In the genomic region with DNA sequence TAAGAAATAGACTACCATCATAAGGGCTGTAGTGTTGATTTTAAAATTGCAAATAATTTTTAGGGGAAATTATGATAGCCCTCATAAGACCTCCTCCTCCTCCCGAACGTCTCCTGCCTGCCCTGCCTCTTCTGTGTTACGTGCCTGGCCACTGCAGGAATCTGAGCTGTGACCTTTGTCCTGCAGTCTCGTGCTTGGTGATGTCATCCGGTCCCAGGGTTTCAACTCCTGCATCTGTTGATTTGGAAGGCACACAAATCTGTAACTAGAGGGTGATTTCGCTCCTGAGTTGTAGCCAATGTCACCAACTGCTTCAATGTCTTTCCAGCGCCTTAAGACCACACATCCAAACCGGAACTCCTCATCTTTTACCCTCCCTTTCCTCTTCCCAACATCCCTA, we compare ENCODE assay signal across 1 cellular context.
TF ChIP-seq lines count a peak whose summit lies in the region.

No MANE protein-coding gene starts in this region.

TF ChIP-seq in K562, 482 proteins besides CTCF, POLR2A, EP300 and RAD21:
- TF ChIP-seq, protein P1, sequence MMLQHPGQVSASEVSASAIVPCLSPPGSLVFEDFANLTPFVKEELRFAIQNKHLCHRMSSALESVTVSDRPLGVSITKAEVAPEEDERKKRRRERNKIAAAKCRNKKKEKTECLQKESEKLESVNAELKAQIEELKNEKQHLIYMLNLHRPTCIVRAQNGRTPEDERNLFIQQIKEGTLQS (IDR thresholded peaks at IDR 0.05), result peak; percentile 69
- TF ChIP-seq, protein P1 (CRISPR knock-in tag; conservative IDR thresholded peaks at IDR 0.05), result no peak
- no peak for TF ChIP-seq ZNF384 (IDR thresholded peaks at IDR 0.05; ENCODE audit: low read depth, low read length)
- TF ChIP-seq, protein P2, sequence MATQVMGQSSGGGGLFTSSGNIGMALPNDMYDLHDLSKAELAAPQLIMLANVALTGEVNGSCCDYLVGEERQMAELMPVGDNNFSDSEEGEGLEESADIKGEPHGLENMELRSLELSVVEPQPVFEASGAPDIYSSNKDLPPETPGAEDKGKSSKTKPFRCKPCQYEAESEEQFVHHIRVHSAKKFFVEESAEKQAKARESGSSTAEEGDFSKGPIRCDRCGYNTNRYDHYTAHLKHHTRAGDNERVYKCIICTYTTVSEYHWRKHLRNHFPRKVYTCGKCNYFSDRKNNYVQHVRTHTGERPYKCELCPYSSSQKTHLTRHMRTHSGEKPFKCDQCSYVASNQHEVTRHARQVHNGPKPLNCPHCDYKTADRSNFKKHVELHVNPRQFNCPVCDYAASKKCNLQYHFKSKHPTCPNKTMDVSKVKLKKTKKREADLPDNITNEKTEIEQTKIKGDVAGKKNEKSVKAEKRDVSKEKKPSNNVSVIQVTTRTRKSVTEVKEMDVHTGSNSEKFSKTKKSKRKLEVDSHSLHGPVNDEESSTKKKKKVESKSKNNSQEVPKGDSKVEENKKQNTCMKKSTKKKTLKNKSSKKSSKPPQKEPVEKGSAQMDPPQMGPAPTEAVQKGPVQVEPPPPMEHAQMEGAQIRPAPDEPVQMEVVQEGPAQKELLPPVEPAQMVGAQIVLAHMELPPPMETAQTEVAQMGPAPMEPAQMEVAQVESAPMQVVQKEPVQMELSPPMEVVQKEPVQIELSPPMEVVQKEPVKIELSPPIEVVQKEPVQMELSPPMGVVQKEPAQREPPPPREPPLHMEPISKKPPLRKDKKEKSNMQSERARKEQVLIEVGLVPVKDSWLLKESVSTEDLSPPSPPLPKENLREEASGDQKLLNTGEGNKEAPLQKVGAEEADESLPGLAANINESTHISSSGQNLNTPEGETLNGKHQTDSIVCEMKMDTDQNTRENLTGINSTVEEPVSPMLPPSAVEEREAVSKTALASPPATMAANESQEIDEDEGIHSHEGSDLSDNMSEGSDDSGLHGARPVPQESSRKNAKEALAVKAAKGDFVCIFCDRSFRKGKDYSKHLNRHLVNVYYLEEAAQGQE (CRISPR knock-in tag; IDR thresholded peaks at IDR 0.05; ENCODE audit: low read depth), result no peak
- no peak for TF ChIP-seq PCBP1 (IDR thresholded peaks at IDR 0.05; ENCODE audit: low read depth, low read length, poor library complexity, severe bottlenecking)
- TF ChIP-seq HDAC6 (IDR thresholded peaks at IDR 0.05; ENCODE audit: low read depth, low read length), result no peak
- TF ChIP-seq CEBPB (tag; IDR thresholded peaks at IDR 0.05), result no peak
- TF ChIP-seq, protein P3, sequence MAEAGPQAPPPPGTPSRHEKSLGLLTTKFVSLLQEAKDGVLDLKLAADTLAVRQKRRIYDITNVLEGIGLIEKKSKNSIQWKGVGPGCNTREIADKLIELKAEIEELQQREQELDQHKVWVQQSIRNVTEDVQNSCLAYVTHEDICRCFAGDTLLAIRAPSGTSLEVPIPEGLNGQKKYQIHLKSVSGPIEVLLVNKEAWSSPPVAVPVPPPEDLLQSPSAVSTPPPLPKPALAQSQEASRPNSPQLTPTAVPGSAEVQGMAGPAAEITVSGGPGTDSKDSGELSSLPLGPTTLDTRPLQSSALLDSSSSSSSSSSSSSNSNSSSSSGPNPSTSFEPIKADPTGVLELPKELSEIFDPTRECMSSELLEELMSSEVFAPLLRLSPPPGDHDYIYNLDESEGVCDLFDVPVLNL (CRISPR knock-in tag; IDR thresholded peaks at IDR 0.05; ENCODE audit: low read depth), result no peak
- TF ChIP-seq NR2C1 (IDR thresholded peaks at IDR 0.05), result no peak
- TF ChIP-seq NR2C1 (tag; IDR thresholded peaks at IDR 0.05), result peak; percentile 74
- TF ChIP-seq ZNF699 (CRISPR knock-in tag; IDR thresholded peaks at IDR 0.05; ENCODE audit: insufficient replicate concordance), result no peak
- TF ChIP-seq ZNF174 (CRISPR knock-in tag; IDR thresholded peaks at IDR 0.05), result no peak
- TF ChIP-seq BHLHE40 (IDR thresholded peaks at IDR 0.05; ENCODE audit: low read length), result peak; percentile 65; the same call in 1 of the 2 replicates
- TF ChIP-seq JUND (IDR thresholded peaks at IDR 0.05; ENCODE audit: borderline replicate concordance, low read depth, low read length), result peak; percentile 30; the same call in 1 of the 2 replicates
- TF ChIP-seq JUND (tag; IDR thresholded peaks at IDR 0.05; ENCODE audit: borderline replicate concordance, low read depth, low read length), result no peak
- TF ChIP-seq MAFG (tag; conservative IDR thresholded peaks at IDR 0.05), result no peak
